In genomic region chr1:29360768-29361167, GRCh38 we compare ENCODE assay signal across 1 cellular context.
TF ChIP-seq lines count a peak whose summit lies in the region.

No MANE protein-coding gene starts in this region.

TF ChIP-seq in IMR-90, 13 proteins besides CTCF, POLR2A, EP300 and RAD21:
- TF ChIP-seq SMC3 (IDR thresholded peaks at IDR 0.05; ENCODE audit: low read depth, low read length) (no peak), NFE2L2 (IDR thresholded peaks at IDR 0.05; ENCODE audit: low read depth, low read length) (0 out of 2 replicates have a peak, but pooled peaks have one; percentile 23)
TF ChIP-seq in IMR-90: peak in this region for 1.
